24 cellular contexts compared by ENCODE assay signal in genomic region chr12:121314441-121314840, GRCh38. TPM values are rescaled to one million over a fixed set of nuclear protein-coding genes. Genes with fewer than 3 reads are reported as not detected.
A peak's percentile ranks its signal among the peaks of the same experiment; 100 is the strongest.
DNase-seq lines count a peak whose midpoint lies in the region; ATAC-seq, FAIRE-seq and TF ChIP-seq lines count a peak whose summit lies in the region.
"Had no signal": no experiment of that assay in that cellular context is flagged by ENCODE, and none has a peak within 500 bp of the region (broad histone marks: within the 10 kb centered on the region; RNA-seq: fewer than 3 reads in every experiment).

No MANE protein-coding gene starts in this region.

- H3K4me3 Mint-ChIP-seq in CD4-positive, CD25-positive, alpha-beta regulatory T cell, result no peak overlapping the region
- H3K4me3 Mint-ChIP-seq in activated CD8-positive, alpha-beta T cell treated with anti-CD3 and anti-CD28 coated beads for 36 hours, result no peak overlapping the region
- H3K4me3 Mint-ChIP-seq: neural progenitor cell; T-helper 1 cell treated with Interleukin-12 subunit alpha and Interleukin-12 subunit beta and Interleukin-4 antibody, amounts not matched to agents 30 μg/mL and 1 μg/mL, for 36 hours had no signal

- no peak for ATAC-seq in CD4-positive, CD25-positive, alpha-beta regulatory T cell (ENCODE audit: low read depth in 2 of 2)
- no peak for ATAC-seq in activated CD8-positive, alpha-beta T cell treated with anti-CD3 and anti-CD28 coated beads for 36 hours
- ATAC-seq in HG03280 (IDR thresholded peaks at IDR 0.05; ENCODE audit: unreplicated experiment), result no peak
- ATAC-seq: foreskin keratinocyte, PC-3 had no signal

- no peaks in the 10 kb centered on the region for H3K9me3 Mint-ChIP-seq in CD4-positive, CD25-positive, alpha-beta regulatory T cell
- H3K9me3 Mint-ChIP-seq in activated CD8-positive, alpha-beta T cell treated with anti-CD3 and anti-CD28 coated beads for 36 hours, result peaks cover 2% of the 10 kb centered on the region
- H3K9me3 Mint-ChIP-seq: neural progenitor cell; T-helper 1 cell treated with Interleukin-12 subunit alpha and Interleukin-12 subunit beta and Interleukin-4 antibody, amounts not matched to agents 30 μg/mL and 1 μg/mL, for 36 hours had no signal

- CTCF ChIA-PET in activated CD8-positive, alpha-beta T cell treated with anti-CD3 and anti-CD28 coated beads for 36 hours (lab: Charles Lee), result interaction anchor here (1.2 to 1.4 kb wide), 2 partner anchors 20 to 74 kb away, joined by 3 to 5 read pairs; no protein-coding TSS in a partner anchor

- peaks cover 20 to 33% (median 30%) of the 10 kb centered on the region in 4 donors for H3K4me1 Mint-ChIP-seq in CD4-positive, CD25-positive, alpha-beta regulatory T cell
- H3K4me1 Mint-ChIP-seq in activated CD8-positive, alpha-beta T cell treated with anti-CD3 and anti-CD28 coated beads for 36 hours (ENCODE audit: low read depth), result peaks cover 24% of the 10 kb centered on the region
- H3K4me1 Mint-ChIP-seq: neural progenitor cell had no signal

- DNase-seq in AML-193 (lab: John Stamatoyannopoulos, UW) (peak; percentile 83 to 84), NOMO-1 (lab: John Stamatoyannopoulos, UW; ENCODE audit: unreplicated experiment in 2 of 2) (peak; percentile 37 to 70), NCI-H1694 (lab: John Stamatoyannopoulos, UW) (no peak), retina (no peak), GM12892 (ENCODE audit: insufficient read length) (no peak)
- DNase-seq in CD4-positive, CD25-positive, alpha-beta regulatory T cell, result no peak
- no peak for DNase-seq in activated CD8-positive, alpha-beta T cell treated with anti-CD3 and anti-CD28 coated beads for 36 hours
- DNase-seq: activated CD4-positive, alpha-beta T cell treated with anti-CD3 and anti-CD28 coated beads, Interleukin-2, amount 50 U/mL, for 48 hours; activated naive CD4-positive, alpha-beta T cell treated with Interleukin-2 at 50 U/mL for 16 hours; erythroblast; foreskin keratinocyte; MM.1S; NCI-H1930; NCI-H69; PC-3; Right ventricle myocardium superior; small intestine; stimulated activated CD4-positive, alpha-beta T cell treated with anti-CD3 and anti-CD28 coated beads, Interleukin-2, amount 100 ng/mL, for 24 hours; stimulated activated naive CD4-positive, alpha-beta T cell treated with Interleukin-2 at 50 U/mL for 16 hours; thyroid gland had no signal

- no peak for FAIRE-seq in GM12892 (lab: Jason Lieb, UNC)
- FAIRE-seq: small intestine had no signal

- H3K27me3 Mint-ChIP-seq in CD4-positive, CD25-positive, alpha-beta regulatory T cell, result no peaks in the 10 kb centered on the region
- no peaks in the 10 kb centered on the region for H3K27me3 Mint-ChIP-seq in activated CD8-positive, alpha-beta T cell treated with anti-CD3 and anti-CD28 coated beads for 36 hours

- peaks cover 42% of the 10 kb centered on the region for H3K36me3 ChIP-seq in CD4-positive, CD25-positive, alpha-beta regulatory T cell (ENCODE audit: control insufficient read depth, insufficient read depth, low read length)

- H3K27ac ChIP-seq in CD4-positive, CD25-positive, alpha-beta regulatory T cell (ENCODE audit: insufficient read depth, low read length, poor library complexity, severe bottlenecking), result no peak overlapping the region
- H3K27ac ChIP-seq: foreskin keratinocyte, neural progenitor cell, thyroid gland had no signal

- TF ChIP-seq POLR2A in GM12892 (IDR thresholded peaks at IDR 0.05; ENCODE audit: low read depth, low read length), result no peak

- H3K36me3 Mint-ChIP-seq in CD4-positive, CD25-positive, alpha-beta regulatory T cell, result peaks cover 45% of the 10 kb centered on the region
- H3K36me3 Mint-ChIP-seq in activated CD8-positive, alpha-beta T cell treated with anti-CD3 and anti-CD28 coated beads for 36 hours (ENCODE audit: low read depth), result peaks cover 54% of the 10 kb centered on the region

- no peaks in the 10 kb centered on the region for H3K27me3 ChIP-seq in CD4-positive, CD25-positive, alpha-beta regulatory T cell (ENCODE audit: control insufficient read depth, insufficient read depth, low read length)
- H3K27me3 ChIP-seq: foreskin keratinocyte, neural progenitor cell, thyroid gland had no signal

- intact Hi-C loops in activated CD8-positive, alpha-beta T cell treated with anti-CD3 and anti-CD28 coated beads for 36 hours (cut with micrococcal nuclease), result no loop called here

- H3K9me3 ChIP-seq in CD4-positive, CD25-positive, alpha-beta regulatory T cell (ENCODE audit: control insufficient read depth in 2 of 2, low read length in 2 of 2), result no peaks in the 10 kb centered on the region
- H3K9me3 ChIP-seq: HAP-1, thyroid gland had no signal

- peak overlapping the region in 2 of 3 donors; percentile 68 to 69 for H3K27ac Mint-ChIP-seq in CD4-positive, CD25-positive, alpha-beta regulatory T cell
- H3K27ac Mint-ChIP-seq in activated CD8-positive, alpha-beta T cell treated with anti-CD3 and anti-CD28 coated beads for 36 hours, result peak overlapping the region; percentile 63
- H3K27ac Mint-ChIP-seq: neural progenitor cell had no signal

- no peaks in the 10 kb centered on the region for H3K4me1 ChIP-seq in CD4-positive, CD25-positive, alpha-beta regulatory T cell (ENCODE audit: control insufficient read depth, insufficient read depth, low read length, poor library complexity, severe bottlenecking)
- H3K4me1 ChIP-seq: foreskin keratinocyte, HAP-1, neural progenitor cell had no signal

- no peak for TF ChIP-seq CTCF in activated CD8-positive, alpha-beta T cell treated with anti-CD3 and anti-CD28 coated beads for 36 hours (IDR thresholded peaks at IDR 0.05)

- POLR2A ChIA-PET in activated CD8-positive, alpha-beta T cell treated with anti-CD3 and anti-CD28 coated beads for 36 hours (lab: Charles Lee), result interaction anchor here (0.6 kb wide), 1 partner anchor 92 kb away, joined by 3 read pairs; no protein-coding TSS in a partner anchor

- no peak overlapping the region for H3K4me3 ChIP-seq in CD4-positive, CD25-positive, alpha-beta regulatory T cell (ENCODE audit: low read depth, low read length)
- H3K4me3 ChIP-seq: HAP-1, neural progenitor cell, thyroid gland had no signal

RNA-seq across cellular contexts. Expression of gene CAMKK2, which starts 17.9 kb away (rescaled TPM):
- 11.7 TPM for total RNA-seq in CD4-positive, CD25-positive, alpha-beta regulatory T cell
- polyA plus RNA-seq in CD4-positive, CD25-positive, alpha-beta regulatory T cell, result 10 to 100 TPM in 3 of 4 donors, 1 to 10 TPM in 1; 9.6 to 15.2 (median 13.4) TPM
- total RNA-seq in activated CD8-positive, alpha-beta T cell treated with anti-CD3 and anti-CD28 coated beads for 36 hours, result 10 to 100 TPM; 25.2 to 28.0 TPM
- polyA plus RNA-seq in GM12892 (2012; ENCODE audit: missing spikeins), result 23.5 TPM

RNA-seq across cellular contexts. Expression of gene ANAPC5, which starts 37.8 kb away (rescaled TPM):
- 128 TPM for total RNA-seq in CD4-positive, CD25-positive, alpha-beta regulatory T cell
- polyA plus RNA-seq in CD4-positive, CD25-positive, alpha-beta regulatory T cell, result 100 to 1,000 TPM; 113 to 141 (median 139) TPM
- total RNA-seq in activated CD8-positive, alpha-beta T cell treated with anti-CD3 and anti-CD28 coated beads for 36 hours, result 100 to 1,000 TPM; 122 TPM
- 143 TPM for polyA plus RNA-seq in GM12892 (2012; ENCODE audit: missing spikeins)

Comparison
In these comparisons a context has a peak if more than half of its experiments do, and no peak if none do; other contexts are left out.
1. DNase-seq: peak in AML-193 (2 of 2) and NOMO-1 (2 of 2); none in CD4-positive, CD25-positive, alpha-beta regulatory T cell (0 of 3), activated CD8-positive, alpha-beta T cell treated with anti-CD3 and anti-CD28 coated beads for 36 hours (single experiment), NCI-H1694 (single experiment), retina (single experiment) and GM12892 (single experiment).